13 cellular contexts compared by ENCODE assay signal in the genomic region with DNA sequence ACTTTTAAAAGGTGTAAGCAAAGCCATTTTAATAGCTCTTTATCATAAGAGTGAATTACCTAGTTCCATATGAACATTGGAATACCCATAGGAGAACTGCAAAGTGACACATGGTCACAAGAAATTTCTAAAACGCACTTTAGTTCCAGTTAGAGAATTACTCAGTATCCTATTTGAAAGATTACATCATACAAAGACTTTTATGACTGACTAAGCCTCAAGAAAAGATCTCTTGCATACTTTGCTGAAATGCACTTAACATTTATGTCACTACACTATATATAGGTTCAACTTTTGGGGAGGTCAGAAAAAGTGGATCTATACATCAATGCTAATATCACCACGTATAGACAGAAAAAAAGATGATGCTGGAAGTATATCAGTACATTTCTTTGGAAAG. TPM values are rescaled to one million over a fixed set of nuclear protein-coding genes. Genes with fewer than 3 reads are reported as not detected.
DNase-seq lines count a peak whose midpoint lies in the region; ATAC-seq and TF ChIP-seq lines count a peak whose summit lies in the region.
"Had no signal": no experiment of that assay in that cellular context is flagged by ENCODE, and none has a peak within 500 bp of the region (broad histone marks: within the 10 kb centered on the region; RNA-seq: fewer than 3 reads in every experiment).

No MANE protein-coding gene starts in this region.

- H3K27ac ChIP-seq in GM23248 (no peak overlapping the region), SK-N-MC (no peak overlapping the region), gastrocnemius medialis (no peak overlapping the region)
- H3K27ac ChIP-seq: parathyroid adenoma, transverse colon had no signal

- in situ Hi-C loops in GM23248 (cut with MboI): no loop called here
- in situ Hi-C loops in gastrocnemius medialis (cut with MboI; ENCODE audit: low sequenced_read_pairs in 4 of 4): no loop called here

- ATAC-seq in gastrocnemius medialis: no peak

- H3K36me3 ChIP-seq in GM23248 (ENCODE audit: low read depth): no peaks in the 10 kb centered on the region
- H3K36me3 ChIP-seq in SK-N-MC (ENCODE audit: insufficient read depth, low read length): no peaks in the 10 kb centered on the region
- H3K36me3 ChIP-seq in gastrocnemius medialis: no peaks in the 10 kb centered on the region
- H3K36me3 ChIP-seq: transverse colon had no signal

- no peaks in the 10 kb centered on the region for H3K4me1 ChIP-seq in GM23248 (ENCODE audit: insufficient read depth)
- H3K4me1 ChIP-seq in gastrocnemius medialis: peaks cover 0 to 10% of the 10 kb centered on the region in 2 donors
- H3K4me1 ChIP-seq: parathyroid adenoma, transverse colon had no signal

- no peak overlapping the region for H3K4me3 ChIP-seq in GM23248
- peak overlapping the region; percentile 56; the same call in 1 of the 2 replicates for H3K4me3 ChIP-seq in SK-N-MC
- H3K4me3 ChIP-seq in fibroblast of mammary gland (ENCODE audit: control insufficient read depth, low read depth, low read length): no peak overlapping the region
- peak overlapping the region; percentile 16 for H3K4me3 ChIP-seq in skeletal muscle cell (ENCODE audit: low read depth, low read length)
- no peak overlapping the region for H3K4me3 ChIP-seq in gastrocnemius medialis
- H3K4me3 ChIP-seq: transverse colon had no signal

- CTCF ChIA-PET in Calu3 (lab: Charles Lee): no interaction called here

- TF ChIP-seq CTCF in fibroblast of mammary gland (conservative IDR thresholded peaks at IDR 0.05; ENCODE audit: control insufficient read depth, insufficient read depth, low read depth, low read length): no peak
- TF ChIP-seq CTCF in gastrocnemius medialis (IDR thresholded peaks at IDR 0.05 in 4 of 5, conservative IDR thresholded peaks at IDR 0.05 in 1 of 5): no peak
- TF ChIP-seq CTCF in Calu3 (IDR thresholded peaks at IDR 0.05; ENCODE audit: unreplicated experiment): no peak

- H4K20me1 ChIP-seq in GM23248 (ENCODE audit: insufficient read depth): no peaks in the 10 kb centered on the region; the same call in 1 of the 2 replicates

- no TSS peak for BruUV-seq in Calu3 (replicated peaks; lab: Mats Ljungman, UMichigan)

- H3K27me3 ChIP-seq in GM23248 (replicated peaks; ENCODE audit: insufficient read depth) (no peaks in the 10 kb centered on the region), gastrocnemius medialis (no peaks in the 10 kb centered on the region)

- H3K9ac ChIP-seq in GM23248 (no peak overlapping the region), SK-N-MC (ENCODE audit: insufficient read length) (no peak overlapping the region)
- H3K9ac ChIP-seq: parathyroid adenoma had no signal

- WGBS in GM23248 (ENCODE audit: low coverage in 1 of 2, low lambda C conversion rate in 2 of 2, missing lambda C conversion rate in 2 of 2), 2 experiments: 20 to 30% methylated on average over 2 of the region's 2 CpGs

- TF ChIP-seq POLR2A in gastrocnemius medialis (IDR thresholded peaks at IDR 0.05): no peak

- H3K4me2 ChIP-seq in GM23248 (ENCODE audit: unreplicated experiment): no peak overlapping the region

- H3K9me2 ChIP-seq in GM23248 (ENCODE audit: insufficient read depth): no peaks in the 10 kb centered on the region

- peak; percentile 32 for DNase-seq in GM23248
- no peak for DNase-seq in SK-N-MC (ENCODE audit: low read depth, low spot score)
- peak; percentile 69 for DNase-seq in fibroblast of mammary gland (ENCODE audit: low read depth)
- DNase-seq in skeletal muscle cell (ENCODE audit: low read depth): no peak
- no peak for DNase-seq in DMS114 treated with DMSO at 0.1 percent for 48 hours (lab: John Stamatoyannopoulos, UW; ENCODE audit: unreplicated experiment)
- no peak for DNase-seq in gastrocnemius medialis
- no peak for DNase-seq in activated T-cell treated with anti-CD3 and anti-CD28 coated beads, Interleukin-2, amount 50 U/mL, for 1 hour
- DNase-seq in Calu3: no peak
- DNase-seq: activated naive CD4-positive, alpha-beta T cell treated with Interleukin-2 at 50 U/mL for 16 hours; effector CD8-positive, alpha-beta T cell; kidney glomerular epithelial cell; transverse colon had no signal

- no peaks in the 10 kb centered on the region for H3F3A ChIP-seq in GM23248 (ENCODE audit: insufficient read depth)

- no peaks in the 10 kb centered on the region for H3K27me3 Mint-ChIP-seq in Calu3 (ENCODE audit: unreplicated experiment)

- intact Hi-C loops in gastrocnemius medialis (cut with DNase I; ENCODE audit: low total_unique reads) (no loop called here), Calu3 (cut with micrococcal nuclease; ENCODE audit: unreplicated experiment) (loop anchor here (5.0 to 10.0 kb wide), 2 partner anchors 538 to 731 kb away; no protein-coding TSS in a partner anchor)

- H3K36me3 Mint-ChIP-seq in Calu3 (ENCODE audit: insufficient read depth, unreplicated experiment): no peaks in the 10 kb centered on the region

- H3K79me2 ChIP-seq in GM23248 (ENCODE audit: insufficient read depth): no peaks in the 10 kb centered on the region
- H3K79me2 ChIP-seq: parathyroid adenoma had no signal

- no peak overlapping the region for H3K27ac Mint-ChIP-seq in Calu3 (ENCODE audit: unreplicated experiment)

- no peak overlapping the region for H3K4me3 Mint-ChIP-seq in Calu3 (ENCODE audit: low read depth, unreplicated experiment)

- no peaks in the 10 kb centered on the region for H3K9me3 Mint-ChIP-seq in Calu3 (ENCODE audit: low read depth, unreplicated experiment)

- H3K4me1 Mint-ChIP-seq in Calu3 (ENCODE audit: low read depth, unreplicated experiment): no peaks in the 10 kb centered on the region

- H2AFZ ChIP-seq in GM23248: peak overlapping the region; percentile 32; the same call in 1 of the 2 replicates
- H2AFZ ChIP-seq: parathyroid adenoma had no signal

- H3K9me3 ChIP-seq in GM23248 (ENCODE audit: low read depth) (no peaks in the 10 kb centered on the region), SK-N-MC (ENCODE audit: low read depth, low read length) (no peaks in the 10 kb centered on the region), gastrocnemius medialis (no peaks in the 10 kb centered on the region)
- H3K9me3 ChIP-seq: transverse colon had no signal

RNA-seq across cellular contexts. Expression of a gene that starts 7.1 kb away (rescaled TPM):
- total RNA-seq in GM23248 (2014; rRNA removed; shearing (Covaris generic)): 0.76 and 1.4 TPM in 2 replicates
- 0.39 and 0.56 TPM in 2 replicates for polyA plus RNA-seq in GM23248 (2016; fragmentation: Nextera tagmentation; extraction: Ambion mirVana)
- total RNA-seq in gastrocnemius medialis (1 to 10 TPM; 1.4 to 2.1 (median 1.9) TPM), Calu3 (2022) (1.3 and 2.1 TPM in 2 replicates)

Comparison
In these comparisons a context has a peak if more than half of its experiments do, and no peak if none do; other contexts are left out.
1. DNase-seq: peak in GM23248 (single experiment) and fibroblast of mammary gland (single experiment); none in SK-N-MC (single experiment), skeletal muscle cell (single experiment), DMS114 treated with DMSO at 0.1 percent for 48 hours (single experiment), gastrocnemius medialis (0 of 2), activated T-cell treated with anti-CD3 and anti-CD28 coated beads, Interleukin-2, amount 50 U/mL, for 1 hour (single experiment) and Calu3 (single experiment).
2. H3K4me3 ChIP-seq: peak in SK-N-MC (single experiment) and skeletal muscle cell (single experiment); none in GM23248 (single experiment), fibroblast of mammary gland (single experiment) and gastrocnemius medialis (0 of 4).